Comparison of ENCODE assay signal across 1 cellular context in the genomic region with DNA sequence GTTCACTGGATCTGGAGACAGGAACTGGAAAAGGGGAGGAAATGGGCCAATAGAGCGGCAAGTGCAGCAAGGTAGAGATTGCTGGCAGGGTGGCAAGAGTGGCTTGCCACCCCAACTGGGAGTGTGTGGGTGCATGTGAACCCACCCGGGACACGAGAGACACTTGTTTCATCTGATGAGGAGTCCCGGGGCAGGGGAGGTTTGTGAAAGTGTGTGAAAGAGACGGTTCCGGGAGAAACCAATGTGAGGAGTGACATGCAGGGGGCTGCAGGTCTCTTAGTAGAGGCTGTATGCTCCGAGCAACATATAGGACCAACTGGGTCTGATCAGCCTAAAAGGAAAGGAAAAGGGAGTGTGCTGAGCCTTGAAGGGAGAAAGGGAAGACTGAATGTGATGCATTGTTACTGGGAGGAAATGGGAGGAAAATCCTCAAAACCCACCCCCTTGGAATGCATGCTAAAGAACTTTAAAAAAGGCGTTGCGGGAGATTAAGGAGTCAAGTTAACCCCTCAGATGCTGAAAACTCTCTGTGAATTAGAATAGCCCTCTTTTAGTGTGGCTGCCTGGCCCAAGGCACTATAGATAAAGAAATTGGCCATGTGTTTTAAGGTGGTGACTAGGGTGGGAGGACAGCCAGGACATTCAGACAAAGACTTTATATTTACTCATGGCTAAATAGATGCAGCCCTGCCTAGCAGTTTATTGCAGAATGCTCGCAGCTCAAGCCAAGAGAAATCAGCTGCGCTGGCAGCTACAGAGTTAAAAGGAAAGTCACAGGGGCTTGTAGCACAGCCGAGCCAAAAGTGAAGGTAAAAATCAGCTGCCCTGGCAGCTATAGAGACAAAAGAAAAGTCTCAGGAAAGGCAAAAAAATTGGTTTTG.
TF ChIP-seq lines count a peak whose summit lies in the region.

No MANE protein-coding gene starts in this region.

TF ChIP-seq in HepG2, 621 proteins besides CTCF, POLR2A, EP300 and RAD21:
- no peak for TF ChIP-seq JUN (CRISPR knock-in tag; IDR thresholded peaks at IDR 0.05)
- TF ChIP-seq, protein P1, sequence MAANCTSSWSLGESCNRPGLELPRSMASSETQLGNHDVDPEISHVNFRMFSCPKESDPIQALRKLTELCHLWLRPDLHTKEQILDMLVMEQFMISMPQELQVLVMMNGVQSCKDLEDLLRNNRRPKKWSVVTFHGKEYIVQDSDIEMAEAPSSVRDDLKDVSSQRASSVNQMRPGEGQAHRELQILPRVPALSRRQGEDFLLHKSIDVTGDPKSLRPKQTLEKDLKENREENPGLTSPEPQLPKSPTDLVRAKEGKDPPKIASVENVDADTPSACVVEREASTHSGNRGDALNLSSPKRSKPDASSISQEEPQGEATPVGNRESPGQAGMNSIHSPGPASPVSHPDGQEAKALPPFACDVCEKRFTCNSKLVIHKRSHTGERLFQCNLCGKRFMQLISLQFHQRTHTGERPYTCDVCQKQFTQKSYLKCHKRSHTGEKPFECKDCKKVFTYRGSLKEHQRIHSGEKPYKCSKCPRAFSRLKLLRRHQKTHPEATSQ (CRISPR knock-in tag; IDR thresholded peaks at IDR 0.05; ENCODE audit: borderline replicate concordance): no peak
- TF ChIP-seq, protein P2, sequence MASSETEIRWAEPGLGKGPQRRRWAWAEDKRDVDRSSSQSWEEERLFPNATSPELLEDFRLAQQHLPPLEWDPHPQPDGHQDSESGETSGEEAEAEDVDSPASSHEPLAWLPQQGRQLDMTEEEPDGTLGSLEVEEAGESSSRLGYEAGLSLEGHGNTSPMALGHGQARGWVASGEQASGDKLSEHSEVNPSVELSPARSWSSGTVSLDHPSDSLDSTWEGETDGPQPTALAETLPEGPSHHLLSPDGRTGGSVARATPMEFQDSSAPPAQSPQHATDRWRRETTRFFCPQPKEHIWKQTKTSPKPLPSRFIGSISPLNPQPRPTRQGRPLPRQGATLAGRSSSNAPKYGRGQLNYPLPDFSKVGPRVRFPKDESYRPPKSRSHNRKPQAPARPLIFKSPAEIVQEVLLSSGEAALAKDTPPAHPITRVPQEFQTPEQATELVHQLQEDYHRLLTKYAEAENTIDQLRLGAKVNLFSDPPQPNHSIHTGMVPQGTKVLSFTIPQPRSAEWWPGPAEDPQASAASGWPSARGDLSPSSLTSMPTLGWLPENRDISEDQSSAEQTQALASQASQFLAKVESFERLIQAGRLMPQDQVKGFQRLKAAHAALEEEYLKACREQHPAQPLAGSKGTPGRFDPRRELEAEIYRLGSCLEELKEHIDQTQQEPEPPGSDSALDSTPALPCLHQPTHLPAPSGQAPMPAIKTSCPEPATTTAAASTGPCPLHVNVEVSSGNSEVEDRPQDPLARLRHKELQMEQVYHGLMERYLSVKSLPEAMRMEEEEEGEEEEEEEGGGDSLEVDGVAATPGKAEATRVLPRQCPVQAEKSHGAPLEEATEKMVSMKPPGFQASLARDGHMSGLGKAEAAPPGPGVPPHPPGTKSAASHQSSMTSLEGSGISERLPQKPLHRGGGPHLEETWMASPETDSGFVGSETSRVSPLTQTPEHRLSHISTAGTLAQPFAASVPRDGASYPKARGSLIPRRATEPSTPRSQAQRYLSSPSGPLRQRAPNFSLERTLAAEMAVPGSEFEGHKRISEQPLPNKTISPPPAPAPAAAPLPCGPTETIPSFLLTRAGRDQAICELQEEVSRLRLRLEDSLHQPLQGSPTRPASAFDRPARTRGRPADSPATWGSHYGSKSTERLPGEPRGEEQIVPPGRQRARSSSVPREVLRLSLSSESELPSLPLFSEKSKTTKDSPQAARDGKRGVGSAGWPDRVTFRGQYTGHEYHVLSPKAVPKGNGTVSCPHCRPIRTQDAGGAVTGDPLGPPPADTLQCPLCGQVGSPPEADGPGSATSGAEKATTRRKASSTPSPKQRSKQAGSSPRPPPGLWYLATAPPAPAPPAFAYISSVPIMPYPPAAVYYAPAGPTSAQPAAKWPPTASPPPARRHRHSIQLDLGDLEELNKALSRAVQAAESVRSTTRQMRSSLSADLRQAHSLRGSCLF (CRISPR knock-in tag; IDR thresholded peaks at IDR 0.05; ENCODE audit: borderline replicate concordance): no peak
- no peak for TF ChIP-seq PAX8 (CRISPR knock-in tag; IDR thresholded peaks at IDR 0.05; ENCODE audit: borderline replicate concordance)
